ENCODE assay signal across 13 cellular contexts in genomic region chr15:85750807-85751730, GRCh38. TPM values are rescaled to one million over a fixed set of nuclear protein-coding genes. Genes with fewer than 3 reads are reported as not detected.
DNase-seq lines count a peak whose midpoint lies in the region; ATAC-seq and TF ChIP-seq lines count a peak whose summit lies in the region.
"Had no signal": no experiment of that assay in that cellular context is flagged by ENCODE, and none has a peak within 500 bp of the region (broad histone marks: within the 10 kb centered on the region; RNA-seq: fewer than 3 reads in every experiment).

No MANE protein-coding gene starts in this region.

- no peak overlapping the region for H3K4me3 Mint-ChIP-seq in activated naive CD8-positive, alpha-beta T cell treated with anti-CD3 and anti-CD28 coated beads, Interleukin-2, amount 50 U/mL, for 24 hours

- TF ChIP-seq CTCF in psoas muscle (IDR thresholded peaks at IDR 0.05), result no peak

- intact Hi-C loops in psoas muscle (cut with DNase I), result no loop called here

- H3K9ac ChIP-seq in GM23248 (no peak overlapping the region), iPS-18a (ENCODE audit: low read length) (peak overlapping the region; percentile 26)

- H3K27me3 ChIP-seq in GM23248 (replicated peaks; ENCODE audit: insufficient read depth), result no peaks in the 10 kb centered on the region
- no peaks in the 10 kb centered on the region for H3K27me3 ChIP-seq in iPS-18a (ENCODE audit: control insufficient read depth, insufficient read depth, low read length)
- H3K27me3 ChIP-seq in psoas muscle (ENCODE audit: insufficient read depth in 3 of 3, low read length in 2 of 3), result no peaks in the 10 kb centered on the region

- peaks cover 16% of the 10 kb centered on the region for H3K4me1 Mint-ChIP-seq in activated naive CD8-positive, alpha-beta T cell treated with anti-CD3 and anti-CD28 coated beads, Interleukin-2, amount 50 U/mL, for 24 hours

- peaks cover 10% of the 10 kb centered on the region; the same call in 1 of the 2 replicates for H3F3A ChIP-seq in GM23248 (ENCODE audit: insufficient read depth)

- no peak overlapping the region for H3K27ac Mint-ChIP-seq in activated naive CD8-positive, alpha-beta T cell treated with anti-CD3 and anti-CD28 coated beads, Interleukin-2, amount 50 U/mL, for 24 hours

- no peaks in the 10 kb centered on the region for H3K9me2 ChIP-seq in GM23248 (ENCODE audit: insufficient read depth)

- no peak overlapping the region for H2AFZ ChIP-seq in GM23248

- peaks cover 7% of the 10 kb centered on the region; the same call in 1 of the 2 replicates for H3K36me3 ChIP-seq in GM23248 (ENCODE audit: low read depth)
- H3K36me3 ChIP-seq in iPS-18a (ENCODE audit: control insufficient read depth, low read depth, low read length), result peaks cover 7% of the 10 kb centered on the region
- peaks cover 2 to 27% of the 10 kb centered on the region in 2 donors for H3K36me3 ChIP-seq in psoas muscle (ENCODE audit: insufficient read depth in 1 of 2, low read depth in 1 of 2)

- H3K27ac ChIP-seq in GM23248, result peak overlapping the region; percentile 38; the same call in 1 of the 2 replicates
- peak overlapping the region; percentile 59 for H3K27ac ChIP-seq in iPS-18a (ENCODE audit: low read length)
- peak overlapping the region; percentile 64 for H3K27ac ChIP-seq in psoas muscle
- H3K27ac ChIP-seq: neutrophil had no signal

- H3K4me3 ChIP-seq in GM23248 (no peak overlapping the region), iPS-18a (ENCODE audit: low read length) (peak overlapping the region; percentile 49), psoas muscle (peak overlapping the region; percentile 49)

- ATAC-seq in activated naive CD8-positive, alpha-beta T cell treated with anti-CD3 and anti-CD28 coated beads, Interleukin-2, amount 50 U/mL, for 24 hours, result peak; percentile 15
- ATAC-seq in psoas muscle (peak; percentile 2 to 8 (median 4)), GM18858 (IDR thresholded peaks at IDR 0.05; ENCODE audit: unreplicated experiment) (no peak), GM21723 (IDR thresholded peaks at IDR 0.05; ENCODE audit: unreplicated experiment) (no peak)

- H3K9me3 ChIP-seq in GM23248 (ENCODE audit: low read depth) (no peaks in the 10 kb centered on the region), iPS-18a (ENCODE audit: control insufficient read depth, low read depth, low read length) (no peaks in the 10 kb centered on the region), psoas muscle (no peaks in the 10 kb centered on the region)
- H3K9me3 ChIP-seq: neutrophil had no signal

- H3K4me2 ChIP-seq in GM23248 (ENCODE audit: unreplicated experiment), result peak overlapping the region; percentile 67

- no peaks in the 10 kb centered on the region for H3K79me2 ChIP-seq in GM23248 (ENCODE audit: insufficient read depth)

- 40 to 46% methylated on average over 18 to 21 of the region's 21 CpGs for WGBS in GM23248 (ENCODE audit: low coverage in 1 of 2, low lambda C conversion rate in 2 of 2, missing lambda C conversion rate in 2 of 2), 2 experiments
- WGBS in psoas muscle, 3 donors, result 47 to 56% (median 52%) methylated on average over 21 of the region's 21 CpGs

- no peaks in the 10 kb centered on the region for H3K36me3 Mint-ChIP-seq in activated naive CD8-positive, alpha-beta T cell treated with anti-CD3 and anti-CD28 coated beads, Interleukin-2, amount 50 U/mL, for 24 hours (ENCODE audit: low read depth)

- peak; percentile 18 for DNase-seq in GM23248
- DNase-seq in activated naive CD8-positive, alpha-beta T cell treated with anti-CD3 and anti-CD28 coated beads, Interleukin-2, amount 50 U/mL, for 24 hours, result no peak
- DNase-seq in psoas muscle, result peak in 1 of 2 donors; percentile 59
- no peak for DNase-seq in pons (ENCODE audit: low spot score)
- DNase-seq in NCI-H2107 (lab: John Stamatoyannopoulos, UW), result no peak
- DNase-seq: cerebellar nuclear complex, DMS79, NCI-H1105, trophoblast cell had no signal

- H3K4me1 ChIP-seq in GM23248 (ENCODE audit: insufficient read depth) (peaks cover 22% of the 10 kb centered on the region), iPS-18a (ENCODE audit: control insufficient read depth, low read depth, low read length) (peaks cover 38% of the 10 kb centered on the region), psoas muscle (peaks cover 33% of the 10 kb centered on the region)

- H3K9me3 Mint-ChIP-seq in activated naive CD8-positive, alpha-beta T cell treated with anti-CD3 and anti-CD28 coated beads, Interleukin-2, amount 50 U/mL, for 24 hours, result no peaks in the 10 kb centered on the region

- no peaks in the 10 kb centered on the region for H4K20me1 ChIP-seq in GM23248 (ENCODE audit: insufficient read depth)

- no peaks in the 10 kb centered on the region for H3K27me3 Mint-ChIP-seq in activated naive CD8-positive, alpha-beta T cell treated with anti-CD3 and anti-CD28 coated beads, Interleukin-2, amount 50 U/mL, for 24 hours

- in situ Hi-C loops in GM23248 (cut with MboI), result no loop called here

RNA-seq across cellular contexts. Expression of gene KLHL25, which starts 43.7 kb away (rescaled TPM):
- 2.5 and 7.1 TPM in 2 replicates for total RNA-seq in GM23248 (2014; rRNA removed; shearing (Covaris generic))
- polyA plus RNA-seq in GM23248 (2016; fragmentation: Nextera tagmentation; extraction: Ambion mirVana) (0.95 and 2.0 TPM in 2 replicates), psoas muscle (10 to 100 TPM in 1 of 3 donors, 1 to 10 TPM in 2; 3.8 to 12.1 (median 6.8) TPM)
- 10 to 100 TPM in 2 of 4 donors, 1 to 10 TPM in 2; 5.5 to 15.7 (median 10.6) TPM for total RNA-seq in psoas muscle

Comparison
In these comparisons a context has a peak if more than half of its experiments do, and no peak if none do; other contexts are left out.
1. ATAC-seq: peak in activated naive CD8-positive, alpha-beta T cell treated with anti-CD3 and anti-CD28 coated beads, Interleukin-2, amount 50 U/mL, for 24 hours (single experiment) and psoas muscle (4 of 4); none in GM18858 (single experiment) and GM21723 (single experiment).
2. Peak in every context shown above with its lines, with median percentiles within 50 percentile points of each other: H3K27ac ChIP-seq.